Comparison of ENCODE assay signal across 22 cellular contexts in genomic region chr4:47471591-47471990, GRCh38.
"Had no signal": no experiment of that assay in that cellular context is flagged by ENCODE, and none has a peak within 500 bp of the region (broad histone marks: within the 10 kb centered on the region; RNA-seq: fewer than 3 reads in every experiment).

No MANE protein-coding gene starts in this region.

- H3K4me3 Mint-ChIP-seq: dendritic cell treated with granulocyte-macrophage colony-stimulating factor and Interleukin-4, amounts not matched to agents 40 ng/mL and 50 ng/mL, for 4 days; effector memory CD8-positive, alpha-beta T cell; natural killer cell treated with Interleukin-12 subunit alpha and Interleukin-12 subunit beta and Interleukin-15 and Interleukin-18, amount 100 ng/mL, for 72 hours; stimulated activated memory B cell treated with anti-CD40 and anti-IgM and Interleukin-4, amounts not matched to agents 10 μg/mL and 1 μg/mL and 100 μg/mL, for 72 hours; stimulated activated naive CD8-positive, alpha-beta T cell treated with anti-CD3 and anti-CD28 coated beads, Interleukin-15, Interleukin-2, amounts not matched to agents 100 ng/mL and 50 ng/mL, for 24 hours had no signal

- H3K9me3 Mint-ChIP-seq: effector memory CD8-positive, alpha-beta T cell; natural killer cell treated with Interleukin-12 subunit alpha and Interleukin-12 subunit beta and Interleukin-15 and Interleukin-18, amount 100 ng/mL, for 72 hours; stimulated activated memory B cell treated with anti-CD40 and anti-IgM and Interleukin-4, amounts not matched to agents 10 μg/mL and 1 μg/mL and 100 μg/mL, for 72 hours; stimulated activated naive CD8-positive, alpha-beta T cell treated with anti-CD3 and anti-CD28 coated beads, Interleukin-15, Interleukin-2, amounts not matched to agents 100 ng/mL and 50 ng/mL, for 24 hours had no signal

- H3K4me1 ChIP-seq: esophagus muscularis mucosa, gastrocnemius medialis, heart right ventricle, parathyroid adenoma, psoas muscle, spleen, tibial artery had no signal

- H3K36me3 ChIP-seq: esophagus muscularis mucosa, gastrocnemius medialis, heart right ventricle, spleen, tibial artery had no signal

- H3K27ac Mint-ChIP-seq: dendritic cell treated with granulocyte-macrophage colony-stimulating factor and Interleukin-4, amounts not matched to agents 40 ng/mL and 50 ng/mL, for 4 days; effector memory CD8-positive, alpha-beta T cell; stimulated activated memory B cell treated with anti-CD40 and anti-IgM and Interleukin-4, amounts not matched to agents 10 μg/mL and 1 μg/mL and 100 μg/mL, for 72 hours; stimulated activated naive CD8-positive, alpha-beta T cell treated with anti-CD3 and anti-CD28 coated beads, Interleukin-15, Interleukin-2, amounts not matched to agents 100 ng/mL and 50 ng/mL, for 24 hours had no signal

- ATAC-seq: effector memory CD8-positive, alpha-beta T cell; gastrocnemius medialis; heart right ventricle; left lobe of liver; natural killer cell treated with Interleukin-12 subunit alpha and Interleukin-12 subunit beta and Interleukin-15 and Interleukin-18, amount 100 ng/mL, for 72 hours; psoas muscle; sciatic nerve; stimulated activated memory B cell treated with anti-CD40 and anti-IgM and Interleukin-4, amounts not matched to agents 10 μg/mL and 1 μg/mL and 100 μg/mL, for 72 hours had no signal

- H3K27me3 Mint-ChIP-seq: dendritic cell treated with granulocyte-macrophage colony-stimulating factor and Interleukin-4, amounts not matched to agents 40 ng/mL and 50 ng/mL, for 4 days; stimulated activated memory B cell treated with anti-CD40 and anti-IgM and Interleukin-4, amounts not matched to agents 10 μg/mL and 1 μg/mL and 100 μg/mL, for 72 hours had no signal

- FAIRE-seq: colon had no signal

- H3K9me3 ChIP-seq: esophagus muscularis mucosa, gastrocnemius medialis, heart right ventricle, psoas muscle, spleen, tibial artery had no signal

- H2AFZ ChIP-seq: parathyroid adenoma had no signal

- H3K27ac ChIP-seq: epithelial cell of prostate, esophagus muscularis mucosa, gastrocnemius medialis, heart right ventricle, parathyroid adenoma, psoas muscle, spleen, tibial artery had no signal

- H3K9ac ChIP-seq: parathyroid adenoma had no signal

- H3K27me3 ChIP-seq: esophagus muscularis mucosa, gastrocnemius medialis, heart right ventricle, spleen, tibial artery had no signal

- H3K4me3 ChIP-seq: esophagus muscularis mucosa, gastrocnemius medialis, heart right ventricle, psoas muscle, spleen, tibial artery had no signal

- H3K79me2 ChIP-seq: parathyroid adenoma had no signal

- H3K36me3 Mint-ChIP-seq: natural killer cell treated with Interleukin-12 subunit alpha and Interleukin-12 subunit beta and Interleukin-15 and Interleukin-18, amount 100 ng/mL, for 72 hours; stimulated activated memory B cell treated with anti-CD40 and anti-IgM and Interleukin-4, amounts not matched to agents 10 μg/mL and 1 μg/mL and 100 μg/mL, for 72 hours had no signal

- DNase-seq: effector memory CD8-positive, alpha-beta T cell; gastrocnemius medialis; heart right ventricle; islet precursor cell; occipital lobe; psoas muscle; retina; spleen; stimulated activated CD4-positive, alpha-beta T cell treated with anti-CD3 and anti-CD28 coated beads, Interleukin-15, amount 100 ng/mL, for 24 hours; stimulated activated CD4-positive, alpha-beta T cell treated with anti-CD3 and anti-CD28 coated beads, Interleukin-1b, Interleukin-23, amount 100 ng/mL, for 48 hours; stimulated activated CD4-positive, alpha-beta T cell treated with anti-CD3 and anti-CD28 coated beads, Interleukin-4, amount 100 ng/mL, for 24 hours; tibial artery had no signal
